Comparison of ENCODE assay signal across 24 cellular contexts in genomic region chr16:87329436-87330256, GRCh38. TPM values are rescaled to one million over a fixed set of nuclear protein-coding genes. Genes with fewer than 3 reads are reported as not detected.
A peak's percentile ranks its signal among the peaks of the same experiment; 100 is the strongest.
DNase-seq lines count a peak whose midpoint lies in the region; ATAC-seq and TF ChIP-seq lines count a peak whose summit lies in the region.
"Had no signal": no experiment of that assay in that cellular context is flagged by ENCODE, and none has a peak within 500 bp of the region (broad histone marks: within the 10 kb centered on the region; RNA-seq: fewer than 3 reads in every experiment).

No MANE protein-coding gene starts in this region.

- H3K27ac Mint-ChIP-seq in stimulated activated naive CD8-positive, alpha-beta T cell treated with anti-CD3 and anti-CD28 coated beads, Interleukin-15, amount 100 ng/mL, for 72 hours, result peak overlapping the region; percentile 46 to 48
- H3K27ac Mint-ChIP-seq: activated CD8-positive, alpha-beta T cell treated with anti-CD3 and anti-CD28 coated beads, Interleukin-2, amount 10 ng/mL, durations not matched to agents 7 days and 5 days; activated T-cell treated with anti-CD3 and anti-CD28 coated beads, Interleukin-2, amount 50 U/mL, for 24 hours; nephron had no signal

- no peak overlapping the region for H3K4me3 Mint-ChIP-seq in stimulated activated naive CD8-positive, alpha-beta T cell treated with anti-CD3 and anti-CD28 coated beads, Interleukin-15, amount 100 ng/mL, for 72 hours
- H3K4me3 Mint-ChIP-seq: activated CD8-positive, alpha-beta T cell treated with anti-CD3 and anti-CD28 coated beads, Interleukin-2, amount 10 ng/mL, durations not matched to agents 7 days and 5 days; activated T-cell treated with anti-CD3 and anti-CD28 coated beads, Interleukin-2, amount 50 U/mL, for 24 hours; nephron had no signal

- no peak for ATAC-seq in stimulated activated naive CD8-positive, alpha-beta T cell treated with anti-CD3 and anti-CD28 coated beads, Interleukin-15, amount 100 ng/mL, for 72 hours
- no peak for ATAC-seq in stimulated activated naive CD8-positive, alpha-beta T cell treated with anti-CD3 and anti-CD28 coated beads, Interleukin-15, Interleukin-2, amounts not matched to agents 100 U/mL and 50 U/mL, for 24 hours
- ATAC-seq in HG02938 (IDR thresholded peaks at IDR 0.05; ENCODE audit: unreplicated experiment) (no peak), HG02852 (IDR thresholded peaks at IDR 0.05; ENCODE audit: unreplicated experiment) (no peak)
- ATAC-seq: activated CD4-positive, CD25-positive, alpha-beta regulatory T cell treated with anti-CD3 and anti-CD28 coated beads, Interleukin-2, amount 50 U/mL, for 24 hours; activated CD8-positive, alpha-beta T cell treated with anti-CD3 and anti-CD28 coated beads, Interleukin-2, amount 10 ng/mL, durations not matched to agents 7 days and 5 days; left lobe of liver; mucosa of descending colon had no signal

- H3K9me3 ChIP-seq in esophagus muscularis mucosa (no peaks in the 10 kb centered on the region), prostate gland (no peaks in the 10 kb centered on the region)
- H3K9me3 ChIP-seq: BLaER1 treated with 17β-estradiol and CSF1 and Interleukin-3, amounts not matched to agents 10 nM and 100 nM; mucosa of descending colon had no signal

- intact Hi-C loops in esophagus muscularis mucosa (cut with DNase I) (no loop called here), prostate gland (cut with DNase I) (no loop called here)

- WGBS in esophagus muscularis mucosa, result 90% methylated on average over 15 of the region's 20 CpGs
- 91% methylated on average over 19 of the region's 20 CpGs for WGBS in prostate gland

- no peak for TF ChIP-seq EP300 in esophagus muscularis mucosa (IDR thresholded peaks at IDR 0.05)

- H3K4me1 ChIP-seq in esophagus muscularis mucosa (peaks cover 26 to 56% (median 40%) of the 10 kb centered on the region in 4 donors), prostate gland (replicated peaks) (no peaks in the 10 kb centered on the region)

- H3K27me3 Mint-ChIP-seq in stimulated activated naive CD8-positive, alpha-beta T cell treated with anti-CD3 and anti-CD28 coated beads, Interleukin-15, amount 100 ng/mL, for 72 hours, result no peaks in the 10 kb centered on the region
- H3K27me3 Mint-ChIP-seq: activated T-cell treated with anti-CD3 and anti-CD28 coated beads, Interleukin-2, amount 50 U/mL, for 24 hours had no signal

- H3K4me1 Mint-ChIP-seq in stimulated activated naive CD8-positive, alpha-beta T cell treated with anti-CD3 and anti-CD28 coated beads, Interleukin-15, amount 100 ng/mL, for 72 hours, result peaks cover 10% of the 10 kb centered on the region
- H3K4me1 Mint-ChIP-seq: nephron had no signal

- H3K27ac ChIP-seq in esophagus muscularis mucosa (replicated peaks in 1 of 4) (peak overlapping the region in 3 of 4 donors; percentile 1 to 44 (median 25)), prostate gland (no peak overlapping the region)
- H3K27ac ChIP-seq: BLaER1 treated with 17β-estradiol and CSF1 and Interleukin-3, amounts not matched to agents 10 nM and 100 nM; KMS-11; PC-9 had no signal

- TF ChIP-seq POLR2A in esophagus muscularis mucosa (IDR thresholded peaks at IDR 0.05; ENCODE audit: low read depth) (no peak), prostate gland (IDR thresholded peaks at IDR 0.05) (no peak)

- H3K4me3 ChIP-seq in esophagus muscularis mucosa, result no peak overlapping the region
- H3K4me3 ChIP-seq in prostate gland, result no peak overlapping the region
- H3K4me3 ChIP-seq: BLaER1 treated with 17β-estradiol and CSF1 and Interleukin-3, amounts not matched to agents 10 nM and 100 nM; mucosa of descending colon; PC-9 had no signal

- TF ChIP-seq CTCF in esophagus muscularis mucosa (IDR thresholded peaks at IDR 0.05) (no peak), prostate gland (IDR thresholded peaks at IDR 0.05) (no peak)

- H3K27me3 ChIP-seq in esophagus muscularis mucosa (no peaks in the 10 kb centered on the region), prostate gland (replicated peaks; ENCODE audit: insufficient read depth) (no peaks in the 10 kb centered on the region)
- H3K27me3 ChIP-seq: BLaER1 treated with 17β-estradiol and CSF1 and Interleukin-3, amounts not matched to agents 10 nM and 100 nM had no signal

- no peak for DNase-seq in stimulated activated naive CD8-positive, alpha-beta T cell treated with anti-CD3 and anti-CD28 coated beads, Interleukin-15, amount 100 ng/mL, for 72 hours
- no peak for DNase-seq in stimulated activated naive CD8-positive, alpha-beta T cell treated with anti-CD3 and anti-CD28 coated beads, Interleukin-15, Interleukin-2, amounts not matched to agents 100 U/mL and 50 U/mL, for 24 hours
- DNase-seq in esophagus muscularis mucosa (ENCODE audit: extremely low spot score), result no peak
- peak; percentile 55 for DNase-seq in medulla oblongata (ENCODE audit: extremely low spot score)
- DNase-seq in prostate gland (ENCODE audit: low spot score), result no peak
- no peak for DNase-seq in SKM-1 (lab: John Stamatoyannopoulos, UW; ENCODE audit: unreplicated experiment)
- DNase-seq: activated CD8-positive, alpha-beta T cell treated with anti-CD3 and anti-CD28 coated beads, Interleukin-2, amount 10 ng/mL, durations not matched to agents 7 days and 5 days; activated naive CD4-positive, alpha-beta T cell; activated T-cell treated with anti-CD3 and anti-CD28 coated beads, Interleukin-2, amount 50 U/mL, for 24 hours; amniotic stem cell; GOT3; NCI-H2171; NCI-H524; NK-92 treated with Interleukin-12 subunit alpha and Interleukin-12 subunit beta, amount 100 ng/mL, for 24 hours; PC-9; SHP77 treated with DMSO at 0.1 percent for 48 hours had no signal

- H3K36me3 ChIP-seq in esophagus muscularis mucosa (peaks cover 36 to 81% (median 76%) of the 10 kb centered on the region in 4 donors), prostate gland (peaks cover 10 to 16% of the 10 kb centered on the region in 2 donors)

- no peaks in the 10 kb centered on the region for H3K9me3 Mint-ChIP-seq in stimulated activated naive CD8-positive, alpha-beta T cell treated with anti-CD3 and anti-CD28 coated beads, Interleukin-15, amount 100 ng/mL, for 72 hours
- H3K9me3 Mint-ChIP-seq: activated T-cell treated with anti-CD3 and anti-CD28 coated beads, Interleukin-2, amount 50 U/mL, for 24 hours; nephron had no signal

RNA-seq across cellular contexts. Expression of gene C16orf95, which starts 12.5 kb away (rescaled TPM):
- total RNA-seq in esophagus muscularis mucosa, result 1 to 10 TPM in 3 of 4 donors, under 1 TPM in 1; 0.50 to 3.2 (median 1.8) TPM
- 1 to 10 TPM in 1 of 2 donors, under 1 TPM in 1; 0.91 to 8.0 TPM for total RNA-seq in prostate gland

RNA-seq across cellular contexts. Expression of gene FBXO31, which starts 53.9 kb away (rescaled TPM):
- 100 to 1,000 TPM in 2 of 4 donors, 10 to 100 TPM in 2; 68.8 to 173 (median 102) TPM for total RNA-seq in esophagus muscularis mucosa
- total RNA-seq in prostate gland, result 10 to 100 TPM; 39.5 to 65.8 TPM

Comparison
In these comparisons a context has a peak if more than half of its experiments do, and no peak if none do; other contexts are left out.
1. H3K27ac ChIP-seq: peak in esophagus muscularis mucosa (3 of 4); none in prostate gland (0 of 2).